1 cellular context compared by ENCODE assay signal in genomic region chr11:124079631-124080318, GRCh38.
TF ChIP-seq lines count a peak whose summit lies in the region.

No MANE protein-coding gene starts in this region.

TF ChIP-seq in K562, 482 proteins besides CTCF, POLR2A, EP300 and RAD21 (continued from another document and continues in another):
- no peak for TF ChIP-seq EWSR1 (IDR thresholded peaks at IDR 0.05; ENCODE audit: borderline replicate concordance, low read depth, partially characterized antibody)
- TF ChIP-seq, protein P1, sequence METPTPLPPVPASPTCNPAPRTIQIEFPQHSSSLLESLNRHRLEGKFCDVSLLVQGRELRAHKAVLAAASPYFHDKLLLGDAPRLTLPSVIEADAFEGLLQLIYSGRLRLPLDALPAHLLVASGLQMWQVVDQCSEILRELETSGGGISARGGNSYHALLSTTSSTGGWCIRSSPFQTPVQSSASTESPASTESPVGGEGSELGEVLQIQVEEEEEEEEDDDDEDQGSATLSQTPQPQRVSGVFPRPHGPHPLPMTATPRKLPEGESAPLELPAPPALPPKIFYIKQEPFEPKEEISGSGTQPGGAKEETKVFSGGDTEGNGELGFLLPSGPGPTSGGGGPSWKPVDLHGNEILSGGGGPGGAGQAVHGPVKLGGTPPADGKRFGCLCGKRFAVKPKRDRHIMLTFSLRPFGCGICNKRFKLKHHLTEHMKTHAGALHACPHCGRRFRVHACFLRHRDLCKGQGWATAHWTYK (CRISPR knock-in tag; IDR thresholded peaks at IDR 0.05): no peak
- TF ChIP-seq SRSF9 (IDR thresholded peaks at IDR 0.05; ENCODE audit: borderline replicate concordance, low read depth, low read length): no peak
- peak; percentile 99 for TF ChIP-seq JUN (IDR thresholded peaks at IDR 0.05; ENCODE audit: borderline replicate concordance, low read depth, low read length)
- no peak for TF ChIP-seq JUN (CRISPR knock-in tag; IDR thresholded peaks at IDR 0.05; ENCODE audit: borderline replicate concordance)
- peak; percentile 71; the same call in 1 of the 2 replicates for TF ChIP-seq ZBED1 (IDR thresholded peaks at IDR 0.05)
- no peak for TF ChIP-seq NR4A1 (CRISPR knock-in tag; IDR thresholded peaks at IDR 0.05)
- TF ChIP-seq NR4A1 (tag; IDR thresholded peaks at IDR 0.05): no peak
- peak; percentile 96 for TF ChIP-seq NFE2 (IDR thresholded peaks at IDR 0.05; ENCODE audit: low read depth)
- TF ChIP-seq, protein P2, sequence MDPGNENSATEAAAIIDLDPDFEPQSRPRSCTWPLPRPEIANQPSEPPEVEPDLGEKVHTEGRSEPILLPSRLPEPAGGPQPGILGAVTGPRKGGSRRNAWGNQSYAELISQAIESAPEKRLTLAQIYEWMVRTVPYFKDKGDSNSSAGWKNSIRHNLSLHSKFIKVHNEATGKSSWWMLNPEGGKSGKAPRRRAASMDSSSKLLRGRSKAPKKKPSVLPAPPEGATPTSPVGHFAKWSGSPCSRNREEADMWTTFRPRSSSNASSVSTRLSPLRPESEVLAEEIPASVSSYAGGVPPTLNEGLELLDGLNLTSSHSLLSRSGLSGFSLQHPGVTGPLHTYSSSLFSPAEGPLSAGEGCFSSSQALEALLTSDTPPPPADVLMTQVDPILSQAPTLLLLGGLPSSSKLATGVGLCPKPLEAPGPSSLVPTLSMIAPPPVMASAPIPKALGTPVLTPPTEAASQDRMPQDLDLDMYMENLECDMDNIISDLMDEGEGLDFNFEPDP (CRISPR knock-in tag; IDR thresholded peaks at IDR 0.05): no peak
- TF ChIP-seq CBX2 (IDR thresholded peaks at IDR 0.05; ENCODE audit: insufficient read depth, low read length, poor library complexity, severe bottlenecking): no peak
- no peak for TF ChIP-seq ZNF79 (CRISPR knock-in tag; IDR thresholded peaks at IDR 0.05; ENCODE audit: low read depth)
- TF ChIP-seq TAF9B (IDR thresholded peaks at IDR 0.05; ENCODE audit: partially characterized antibody): peak; percentile 82
- peak; percentile 38 for TF ChIP-seq L3MBTL2 (IDR thresholded peaks at IDR 0.05)
- TF ChIP-seq PYGO2 (tag; IDR thresholded peaks at IDR 0.05): peak; percentile 86
- TF ChIP-seq RHOXF2B (CRISPR knock-in tag; conservative IDR thresholded peaks at IDR 0.05): no peak
- peak; percentile 99 for TF ChIP-seq JUND (IDR thresholded peaks at IDR 0.05; ENCODE audit: borderline replicate concordance, low read depth, low read length)
- TF ChIP-seq JUND (tag; IDR thresholded peaks at IDR 0.05; ENCODE audit: borderline replicate concordance, low read depth, low read length): peak; percentile 100; the same call in 2 of the 3 replicates
- TF ChIP-seq DDX20 (tag; IDR thresholded peaks at IDR 0.05; ENCODE audit: low read depth): no peak
- peak; percentile 81 for TF ChIP-seq ZKSCAN8 (CRISPR knock-in tag; IDR thresholded peaks at IDR 0.05)
- TF ChIP-seq, protein P3, sequence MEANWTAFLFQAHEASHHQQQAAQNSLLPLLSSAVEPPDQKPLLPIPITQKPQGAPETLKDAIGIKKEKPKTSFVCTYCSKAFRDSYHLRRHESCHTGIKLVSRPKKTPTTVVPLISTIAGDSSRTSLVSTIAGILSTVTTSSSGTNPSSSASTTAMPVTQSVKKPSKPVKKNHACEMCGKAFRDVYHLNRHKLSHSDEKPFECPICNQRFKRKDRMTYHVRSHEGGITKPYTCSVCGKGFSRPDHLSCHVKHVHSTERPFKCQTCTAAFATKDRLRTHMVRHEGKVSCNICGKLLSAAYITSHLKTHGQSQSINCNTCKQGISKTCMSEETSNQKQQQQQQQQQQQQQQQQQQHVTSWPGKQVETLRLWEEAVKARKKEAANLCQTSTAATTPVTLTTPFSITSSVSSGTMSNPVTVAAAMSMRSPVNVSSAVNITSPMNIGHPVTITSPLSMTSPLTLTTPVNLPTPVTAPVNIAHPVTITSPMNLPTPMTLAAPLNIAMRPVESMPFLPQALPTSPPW (CRISPR knock-in tag; IDR thresholded peaks at IDR 0.05): peak; percentile 59; the same call in 1 of the 2 replicates
- TF ChIP-seq ZNF609 (CRISPR knock-in tag; IDR thresholded peaks at IDR 0.05; ENCODE audit: borderline replicate concordance): no peak
- peak; percentile 57; the same call in 1 of the 2 replicates for TF ChIP-seq BACH1 (tag; IDR thresholded peaks at IDR 0.05)
- no peak for TF ChIP-seq ZNF184 (CRISPR knock-in tag; IDR thresholded peaks at IDR 0.05)
- TF ChIP-seq, protein P4, sequence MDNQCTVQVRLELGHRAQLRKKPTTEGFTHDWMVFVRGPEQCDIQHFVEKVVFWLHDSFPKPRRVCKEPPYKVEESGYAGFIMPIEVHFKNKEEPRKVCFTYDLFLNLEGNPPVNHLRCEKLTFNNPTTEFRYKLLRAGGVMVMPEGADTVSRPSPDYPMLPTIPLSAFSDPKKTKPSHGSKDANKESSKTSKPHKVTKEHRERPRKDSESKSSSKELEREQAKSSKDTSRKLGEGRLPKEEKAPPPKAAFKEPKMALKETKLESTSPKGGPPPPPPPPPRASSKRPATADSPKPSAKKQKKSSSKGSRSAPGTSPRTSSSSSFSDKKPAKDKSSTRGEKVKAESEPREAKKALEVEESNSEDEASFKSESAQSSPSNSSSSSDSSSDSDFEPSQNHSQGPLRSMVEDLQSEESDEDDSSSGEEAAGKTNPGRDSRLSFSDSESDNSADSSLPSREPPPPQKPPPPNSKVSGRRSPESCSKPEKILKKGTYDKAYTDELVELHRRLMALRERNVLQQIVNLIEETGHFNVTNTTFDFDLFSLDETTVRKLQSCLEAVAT (IDR thresholded peaks at IDR 0.05): peak; percentile 19 to 60; a peak in 2 of 4 replicates
- TF ChIP-seq POLR2H (tag; IDR thresholded peaks at IDR 0.05; ENCODE audit: low read depth): 0 out of 2 replicates have a peak, but pooled peaks have one; percentile 17
- TF ChIP-seq ATF1 (CRISPR knock-in tag; IDR thresholded peaks at IDR 0.05): no peak
- TF ChIP-seq ATF1 (tag; IDR thresholded peaks at IDR 0.05): peak; percentile 73
- peak in 1 of 2 experiments; percentile 90; a peak in 2 of 4 replicates for TF ChIP-seq ZNF318 (IDR thresholded peaks at IDR 0.05; ENCODE audit: borderline replicate concordance in 1 of 2, low read depth in 1 of 2)
- TF ChIP-seq MEF2D (tag; conservative IDR thresholded peaks at IDR 0.05; ENCODE audit: low read depth): peak; percentile 61
- TF ChIP-seq ETV1 (tag; conservative IDR thresholded peaks at IDR 0.05; ENCODE audit: low read depth): 0 out of 2 replicates have a peak, but pooled peaks have one; percentile 18
- TF ChIP-seq ZNF766 (CRISPR knock-in tag; conservative IDR thresholded peaks at IDR 0.05): peak; percentile 94
- TF ChIP-seq ZBTB1 (CRISPR knock-in tag; IDR thresholded peaks at IDR 0.05; ENCODE audit: borderline replicate concordance, low read depth): no peak
- TF ChIP-seq, protein P5, sequence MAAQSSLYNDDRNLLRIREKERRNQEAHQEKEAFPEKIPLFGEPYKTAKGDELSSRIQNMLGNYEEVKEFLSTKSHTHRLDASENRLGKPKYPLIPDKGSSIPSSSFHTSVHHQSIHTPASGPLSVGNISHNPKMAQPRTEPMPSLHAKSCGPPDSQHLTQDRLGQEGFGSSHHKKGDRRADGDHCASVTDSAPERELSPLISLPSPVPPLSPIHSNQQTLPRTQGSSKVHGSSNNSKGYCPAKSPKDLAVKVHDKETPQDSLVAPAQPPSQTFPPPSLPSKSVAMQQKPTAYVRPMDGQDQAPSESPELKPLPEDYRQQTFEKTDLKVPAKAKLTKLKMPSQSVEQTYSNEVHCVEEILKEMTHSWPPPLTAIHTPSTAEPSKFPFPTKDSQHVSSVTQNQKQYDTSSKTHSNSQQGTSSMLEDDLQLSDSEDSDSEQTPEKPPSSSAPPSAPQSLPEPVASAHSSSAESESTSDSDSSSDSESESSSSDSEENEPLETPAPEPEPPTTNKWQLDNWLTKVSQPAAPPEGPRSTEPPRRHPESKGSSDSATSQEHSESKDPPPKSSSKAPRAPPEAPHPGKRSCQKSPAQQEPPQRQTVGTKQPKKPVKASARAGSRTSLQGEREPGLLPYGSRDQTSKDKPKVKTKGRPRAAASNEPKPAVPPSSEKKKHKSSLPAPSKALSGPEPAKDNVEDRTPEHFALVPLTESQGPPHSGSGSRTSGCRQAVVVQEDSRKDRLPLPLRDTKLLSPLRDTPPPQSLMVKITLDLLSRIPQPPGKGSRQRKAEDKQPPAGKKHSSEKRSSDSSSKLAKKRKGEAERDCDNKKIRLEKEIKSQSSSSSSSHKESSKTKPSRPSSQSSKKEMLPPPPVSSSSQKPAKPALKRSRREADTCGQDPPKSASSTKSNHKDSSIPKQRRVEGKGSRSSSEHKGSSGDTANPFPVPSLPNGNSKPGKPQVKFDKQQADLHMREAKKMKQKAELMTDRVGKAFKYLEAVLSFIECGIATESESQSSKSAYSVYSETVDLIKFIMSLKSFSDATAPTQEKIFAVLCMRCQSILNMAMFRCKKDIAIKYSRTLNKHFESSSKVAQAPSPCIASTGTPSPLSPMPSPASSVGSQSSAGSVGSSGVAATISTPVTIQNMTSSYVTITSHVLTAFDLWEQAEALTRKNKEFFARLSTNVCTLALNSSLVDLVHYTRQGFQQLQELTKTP (IDR thresholded peaks at IDR 0.05; ENCODE audit: low read depth in 1 of 2, partially characterized antibody in 2 of 2): peak in 1 of 2 experiments; percentile 85
- peak; percentile 39; the same call in 1 of the 2 replicates for TF ChIP-seq CREB1 (IDR thresholded peaks at IDR 0.05)
- TF ChIP-seq CREB1 (CRISPR knock-in tag; IDR thresholded peaks at IDR 0.05): no peak
- TF ChIP-seq ZNF644 (tag; IDR thresholded peaks at IDR 0.05; ENCODE audit: low read depth): peak; percentile 85; the same call in 1 of the 2 replicates
